ENCODE assay signal across 1 cellular context in the genomic region with DNA sequence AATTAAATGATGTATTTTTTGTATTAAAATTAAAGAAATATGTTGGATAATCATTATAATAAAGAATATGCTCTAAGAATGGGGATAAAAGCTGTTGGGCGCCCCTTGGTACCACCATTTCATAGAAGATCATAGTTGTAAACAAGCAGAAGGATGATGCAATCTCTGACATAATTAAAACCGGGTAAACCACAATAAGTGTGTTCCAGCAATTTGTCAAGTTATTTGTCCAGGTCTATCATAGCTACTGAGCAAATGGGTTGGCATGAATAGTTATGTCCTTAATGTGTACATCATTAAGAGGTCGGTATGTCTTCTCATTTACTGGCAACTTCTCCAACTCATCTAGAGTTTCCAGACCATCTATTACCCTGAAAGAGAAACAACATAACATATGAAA.
TF ChIP-seq lines count a peak whose summit lies in the region.

No MANE protein-coding gene starts in this region.

TF ChIP-seq in HepG2, 621 proteins besides CTCF, POLR2A, EP300 and RAD21:
- TF ChIP-seq ZNF776 (CRISPR knock-in tag; IDR thresholded peaks at IDR 0.05) (no peak), ZNF713 (CRISPR knock-in tag; IDR thresholded peaks at IDR 0.05) (no peak), ATF7 (IDR thresholded peaks at IDR 0.05) (peak; percentile 42; the same call in 1 of the 2 replicates), ATF7 (CRISPR knock-in tag; IDR thresholded peaks at IDR 0.05) (no peak), ZNF24 (IDR thresholded peaks at IDR 0.05) (no peak), BORCS8-MEF2B (CRISPR knock-in tag; IDR thresholded peaks at IDR 0.05) (no peak), ATF4 (CRISPR knock-in tag; IDR thresholded peaks at IDR 0.05) (peak in 1 of 2 experiments; percentile 31; a peak in 1 of 4 replicates), ETV5 (CRISPR knock-in tag; IDR thresholded peaks at IDR 0.05; ENCODE audit: borderline replicate concordance) (no peak), MATR3 (CRISPR knock-in tag; IDR thresholded peaks at IDR 0.05) (no peak), ISX (CRISPR knock-in tag; conservative IDR thresholded peaks at IDR 0.05) (no peak), THRA (CRISPR knock-in tag; IDR thresholded peaks at IDR 0.05; ENCODE audit: borderline replicate concordance) (no peak), KAT2B (IDR thresholded peaks at IDR 0.05; ENCODE audit: borderline replicate concordance, low read depth, low read length) (no peak), ZKSCAN5 (CRISPR knock-in tag; IDR thresholded peaks at IDR 0.05) (no peak), CEBPB (IDR thresholded peaks at IDR 0.05; ENCODE audit: borderline replicate concordance, low read depth, low read length) (peak; percentile 64; the same call in 1 of the 2 replicates), ZBED4 (CRISPR knock-in tag; IDR thresholded peaks at IDR 0.05; ENCODE audit: borderline replicate concordance) (no peak), ZBTB8A (CRISPR knock-in tag; IDR thresholded peaks at IDR 0.05; ENCODE audit: borderline replicate concordance, low read depth) (no peak), HOXA5 (CRISPR knock-in tag; IDR thresholded peaks at IDR 0.05) (no peak), ZNF549 (CRISPR knock-in tag; IDR thresholded peaks at IDR 0.05) (no peak), ZNF740 (CRISPR knock-in tag; IDR thresholded peaks at IDR 0.05) (no peak)
- TF ChIP-seq, protein P1, sequence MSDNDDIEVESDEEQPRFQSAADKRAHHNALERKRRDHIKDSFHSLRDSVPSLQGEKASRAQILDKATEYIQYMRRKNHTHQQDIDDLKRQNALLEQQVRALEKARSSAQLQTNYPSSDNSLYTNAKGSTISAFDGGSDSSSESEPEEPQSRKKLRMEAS (IDR thresholded peaks at IDR 0.05), result no peak
- TF ChIP-seq, protein P2, sequence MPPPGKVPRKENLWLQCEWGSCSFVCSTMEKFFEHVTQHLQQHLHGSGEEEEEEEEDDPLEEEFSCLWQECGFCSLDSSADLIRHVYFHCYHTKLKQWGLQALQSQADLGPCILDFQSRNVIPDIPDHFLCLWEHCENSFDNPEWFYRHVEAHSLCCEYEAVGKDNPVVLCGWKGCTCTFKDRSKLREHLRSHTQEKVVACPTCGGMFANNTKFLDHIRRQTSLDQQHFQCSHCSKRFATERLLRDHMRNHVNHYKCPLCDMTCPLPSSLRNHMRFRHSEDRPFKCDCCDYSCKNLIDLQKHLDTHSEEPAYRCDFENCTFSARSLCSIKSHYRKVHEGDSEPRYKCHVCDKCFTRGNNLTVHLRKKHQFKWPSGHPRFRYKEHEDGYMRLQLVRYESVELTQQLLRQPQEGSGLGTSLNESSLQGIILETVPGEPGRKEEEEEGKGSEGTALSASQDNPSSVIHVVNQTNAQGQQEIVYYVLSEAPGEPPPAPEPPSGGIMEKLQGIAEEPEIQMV (CRISPR knock-in tag; IDR thresholded peaks at IDR 0.05; ENCODE audit: low read depth), result no peak
- TF ChIP-seq, protein P3, sequence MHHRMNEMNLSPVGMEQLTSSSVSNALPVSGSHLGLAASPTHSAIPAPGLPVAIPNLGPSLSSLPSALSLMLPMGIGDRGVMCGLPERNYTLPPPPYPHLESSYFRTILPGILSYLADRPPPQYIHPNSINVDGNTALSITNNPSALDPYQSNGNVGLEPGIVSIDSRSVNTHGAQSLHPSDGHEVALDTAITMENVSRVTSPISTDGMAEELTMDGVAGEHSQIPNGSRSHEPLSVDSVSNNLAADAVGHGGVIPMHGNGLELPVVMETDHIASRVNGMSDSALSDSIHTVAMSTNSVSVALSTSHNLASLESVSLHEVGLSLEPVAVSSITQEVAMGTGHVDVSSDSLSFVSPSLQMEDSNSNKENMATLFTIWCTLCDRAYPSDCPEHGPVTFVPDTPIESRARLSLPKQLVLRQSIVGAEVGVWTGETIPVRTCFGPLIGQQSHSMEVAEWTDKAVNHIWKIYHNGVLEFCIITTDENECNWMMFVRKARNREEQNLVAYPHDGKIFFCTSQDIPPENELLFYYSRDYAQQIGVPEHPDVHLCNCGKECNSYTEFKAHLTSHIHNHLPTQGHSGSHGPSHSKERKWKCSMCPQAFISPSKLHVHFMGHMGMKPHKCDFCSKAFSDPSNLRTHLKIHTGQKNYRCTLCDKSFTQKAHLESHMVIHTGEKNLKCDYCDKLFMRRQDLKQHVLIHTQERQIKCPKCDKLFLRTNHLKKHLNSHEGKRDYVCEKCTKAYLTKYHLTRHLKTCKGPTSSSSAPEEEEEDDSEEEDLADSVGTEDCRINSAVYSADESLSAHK (CRISPR knock-in tag; IDR thresholded peaks at IDR 0.05; ENCODE audit: borderline replicate concordance), result no peak
